35 cellular contexts compared by ENCODE assay signal in the genomic region with DNA sequence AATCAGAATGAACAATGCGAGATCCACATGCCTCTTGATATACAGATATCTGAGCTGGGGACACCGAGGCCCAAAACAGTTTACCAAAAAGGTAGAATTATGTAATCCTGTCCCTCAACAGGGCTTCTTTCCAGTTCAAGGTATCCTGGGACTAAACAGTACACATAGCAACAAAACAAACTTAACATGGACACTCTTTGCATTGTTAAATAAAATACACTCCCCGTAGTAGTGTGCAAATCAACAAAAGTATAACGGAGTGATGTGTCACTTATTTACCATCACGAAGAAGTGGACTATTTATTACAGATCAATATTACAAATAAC.
"Had no signal": no experiment of that assay in that cellular context is flagged by ENCODE, and none has a peak within 500 bp of the region (broad histone marks: within the 10 kb centered on the region; RNA-seq: fewer than 3 reads in every experiment).

No MANE protein-coding gene starts in this region.

- H3K27ac ChIP-seq: adrenal gland, brain microvascular endothelial cell, epithelial cell of prostate, WERI-Rb-1 had no signal

- H3K9me3 ChIP-seq: adrenal gland, ascending aorta had no signal

- H3K4me3 ChIP-seq: adrenal gland, ascending aorta had no signal

- DNase-seq: activated B cell treated with CpG ODN at 0.5 μM for 24 hours; activated CD4-positive, alpha-beta T cell treated with anti-CD3 and anti-CD28 coated beads for 48 hours; activated CD4-positive, alpha-beta T cell treated with anti-CD3 and anti-CD28 coated beads, Interleukin-2, amount 50 U/mL, for 1 hour; activated CD4-positive, alpha-beta T cell treated with anti-CD3 and anti-CD28 coated beads, Interleukin-2, amount 50 U/mL, for 48 hours; activated CD8-positive, alpha-beta memory T cell treated with anti-CD3 and anti-CD28 coated beads, Interleukin-2, amount 10 ng/mL, durations not matched to agents 7 days and 5 days; activated CD8-positive, alpha-beta memory T cell treated with anti-CD3 and anti-CD28 coated beads, Interleukin-2, amount 50 U/mL, for 4 hours; activated CD8-positive, alpha-beta T cell treated with anti-CD3 and anti-CD28 coated beads, Interleukin-2, amount 10 ng/mL, durations not matched to agents 7 days and 5 days; activated effector memory CD4-positive, alpha-beta T cell treated with anti-CD3 and anti-CD28 coated beads, Interleukin-2, amount 50 U/mL, for 16 hours; activated naive CD4-positive, alpha-beta T cell treated with anti-CD3 and anti-CD28 coated beads for 36 hours; activated naive CD8-positive, alpha-beta T cell treated with anti-CD3 and anti-CD28 coated beads for 36 hours; activated naive CD8-positive, alpha-beta T cell treated with anti-CD3 and anti-CD28 coated beads, Interleukin-2, amount 50 U/mL, for 24 hours; activated T-cell treated with anti-CD3 and anti-CD28 coated beads, Interleukin-2, amount 50 U/mL, for 1 hour; activated T-cell treated with anti-CD3 and anti-CD28 coated beads, Interleukin-2, amount 50 U/mL, for 48 hours; adrenal gland; amygdala; brain microvascular endothelial cell; caudate nucleus; cortex of kidney; dermis blood vessel endothelial cell; effector CD4-positive, alpha-beta T cell; effector memory CD8-positive, alpha-beta T cell; foreskin fibroblast; head of caudate nucleus; T-helper 1 cell; T-helper 17 cell; T1000; WERI-Rb-1 had no signal

- ATAC-seq: activated CD4-positive, CD25-positive, alpha-beta regulatory T cell treated with anti-CD3 and anti-CD28 coated beads, Interleukin-2, amount 50 U/mL, for 24 hours; activated CD8-positive, alpha-beta memory T cell treated with anti-CD3 and anti-CD28 coated beads, Interleukin-2, amount 10 ng/mL, durations not matched to agents 7 days and 5 days; activated CD8-positive, alpha-beta T cell treated with anti-CD3 and anti-CD28 coated beads, Interleukin-2, amount 10 ng/mL, durations not matched to agents 7 days and 5 days; activated naive CD8-positive, alpha-beta T cell treated with anti-CD3 and anti-CD28 coated beads, Interleukin-2, amount 50 U/mL, for 24 hours; effector memory CD8-positive, alpha-beta T cell; T-helper 17 cell had no signal

- H3K27me3 ChIP-seq: adrenal gland, ascending aorta, brain microvascular endothelial cell had no signal

- FAIRE-seq: bronchial epithelial cell, colon, endometrium, endothelial cell of umbilical vein, frontal cortex had no signal

- H3K36me3 ChIP-seq: adrenal gland, ascending aorta, brain microvascular endothelial cell, WERI-Rb-1 had no signal
